ENCODE assay signal across 16 cellular contexts in the genomic region with DNA sequence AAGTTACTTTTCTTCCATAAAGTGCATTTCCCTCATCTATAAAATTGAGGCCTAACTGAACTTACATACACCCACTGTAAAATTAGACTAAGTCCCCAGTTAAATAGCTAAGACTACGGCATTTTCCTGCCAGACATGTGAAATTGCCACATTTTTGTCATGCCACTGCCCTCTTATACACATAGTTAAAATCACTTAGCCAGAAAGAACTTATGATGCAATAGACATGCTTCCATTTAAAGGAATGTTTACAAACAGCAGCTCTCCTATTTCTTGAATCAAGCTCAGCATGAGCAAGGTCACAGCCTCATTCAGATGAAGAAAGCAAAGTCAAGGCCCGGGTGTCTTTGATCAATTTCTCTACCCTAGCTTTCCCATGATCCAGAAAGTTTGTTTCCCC.
DNase-seq lines count a peak whose midpoint lies in the region; ATAC-seq and TF ChIP-seq lines count a peak whose summit lies in the region.
"Had no signal": no experiment of that assay in that cellular context is flagged by ENCODE, and none has a peak within 500 bp of the region (broad histone marks: within the 10 kb centered on the region; RNA-seq: fewer than 3 reads in every experiment).

No MANE protein-coding gene starts in this region.

- ATAC-seq in GM21390 (IDR thresholded peaks at IDR 0.05; ENCODE audit: unreplicated experiment), result no peak
- ATAC-seq: natural killer cell had no signal

- DNase-seq in AG20443 (ENCODE audit: low spot score) (peak; percentile 45), SJSA1 (ENCODE audit: low read depth in 1 of 2, low spot score in 2 of 2) (peak in 1 of 2 experiments; percentile 40), fibroblast of villous mesenchyme (ENCODE audit: low read depth) (peak; percentile 73), non-pigmented ciliary epithelial cell (ENCODE audit: low read depth) (peak; percentile 48), neural progenitor cell (ENCODE audit: low spot score) (no peak), RKO (ENCODE audit: low spot score) (no peak), NCI-H2107 (lab: John Stamatoyannopoulos, UW) (no peak)
- DNase-seq: effector CD4-positive, alpha-beta T cell; natural killer cell; NCI-H446; uterus had no signal

- peaks cover 10% of the 10 kb centered on the region for H3K4me1 ChIP-seq in SJSA1 (replicated peaks)
- H3K4me1 ChIP-seq in neural progenitor cell, result no peaks in the 10 kb centered on the region
- H3K4me1 ChIP-seq: uterus had no signal

- H3K79me2 ChIP-seq in neural progenitor cell (ENCODE audit: low read depth), result no peaks in the 10 kb centered on the region

- TF ChIP-seq CTCF in fibroblast of villous mesenchyme (IDR thresholded peaks at IDR 0.05; ENCODE audit: insufficient read depth, low read depth, low read length) (no peak), neural progenitor cell (IDR thresholded peaks at IDR 0.05) (no peak)

- no peaks in the 10 kb centered on the region for H3K9me3 Mint-ChIP-seq in neural progenitor cell

- H3K27ac Mint-ChIP-seq in neural progenitor cell, result no peak overlapping the region
- H3K27ac Mint-ChIP-seq: activated naive CD8-positive, alpha-beta T cell; natural killer cell had no signal

- no peaks in the 10 kb centered on the region for H3F3A ChIP-seq in neural progenitor cell (ENCODE audit: low read depth)

- H3K4me1 Mint-ChIP-seq in neural progenitor cell, result peaks cover 15% of the 10 kb centered on the region
- H3K4me1 Mint-ChIP-seq: natural killer cell had no signal

- H4K20me1 ChIP-seq in neural progenitor cell (ENCODE audit: low read depth), result no peaks in the 10 kb centered on the region

- H3K27me3 Mint-ChIP-seq in neural progenitor cell (ENCODE audit: insufficient read depth, low read depth), result no peaks in the 10 kb centered on the region
- H3K27me3 Mint-ChIP-seq: activated naive CD8-positive, alpha-beta T cell had no signal

- 0 out of 2 replicates have a peak overlapping the region, but pooled peaks have one; percentile 15 for H3K27ac ChIP-seq in SJSA1
- H3K27ac ChIP-seq in neural progenitor cell, result no peak overlapping the region
- H3K27ac ChIP-seq: C4-2B, HL-60, uterus had no signal

- no peaks in the 10 kb centered on the region for H3K36me3 Mint-ChIP-seq in neural progenitor cell
- H3K36me3 Mint-ChIP-seq: natural killer cell had no signal

- H3K4me3 Mint-ChIP-seq in neural progenitor cell, result no peak overlapping the region
- H3K4me3 Mint-ChIP-seq: activated naive CD8-positive, alpha-beta T cell; natural killer cell had no signal

- no peak overlapping the region for H3K9ac ChIP-seq in neural progenitor cell

- H3K27me3 ChIP-seq in SJSA1 (replicated peaks) (no peaks in the 10 kb centered on the region), neural progenitor cell (no peaks in the 10 kb centered on the region)
- H3K27me3 ChIP-seq: uterus had no signal

- H3K4me2 ChIP-seq in neural progenitor cell, result no peak overlapping the region

- no peak overlapping the region for H3K4me3 ChIP-seq in SJSA1
- no peak overlapping the region for H3K4me3 ChIP-seq in fibroblast of villous mesenchyme (ENCODE audit: low read depth, low read length)
- H3K4me3 ChIP-seq in neural progenitor cell, result no peak overlapping the region
- H3K4me3 ChIP-seq: smooth muscle cell, uterus had no signal

- H3K36me3 ChIP-seq in SJSA1 (no peaks in the 10 kb centered on the region), neural progenitor cell (no peaks in the 10 kb centered on the region)
- H3K36me3 ChIP-seq: uterus had no signal

- no peak overlapping the region for H2AFZ ChIP-seq in neural progenitor cell (replicated peaks)

- no peaks in the 10 kb centered on the region for H3K9me3 ChIP-seq in SJSA1 (replicated peaks)
- no peaks in the 10 kb centered on the region for H3K9me3 ChIP-seq in neural progenitor cell (ENCODE audit: low read depth)
- H3K9me3 ChIP-seq: uterus had no signal

Comparison
In these comparisons a context has a peak if more than half of its experiments do, and no peak if none do; other contexts are left out.
1. DNase-seq: peak in AG20443 (single experiment), fibroblast of villous mesenchyme (single experiment) and non-pigmented ciliary epithelial cell (single experiment); none in neural progenitor cell (single experiment), RKO (single experiment) and NCI-H2107 (single experiment).